ENCODE assay signal across 1 cellular context in the genomic region with DNA sequence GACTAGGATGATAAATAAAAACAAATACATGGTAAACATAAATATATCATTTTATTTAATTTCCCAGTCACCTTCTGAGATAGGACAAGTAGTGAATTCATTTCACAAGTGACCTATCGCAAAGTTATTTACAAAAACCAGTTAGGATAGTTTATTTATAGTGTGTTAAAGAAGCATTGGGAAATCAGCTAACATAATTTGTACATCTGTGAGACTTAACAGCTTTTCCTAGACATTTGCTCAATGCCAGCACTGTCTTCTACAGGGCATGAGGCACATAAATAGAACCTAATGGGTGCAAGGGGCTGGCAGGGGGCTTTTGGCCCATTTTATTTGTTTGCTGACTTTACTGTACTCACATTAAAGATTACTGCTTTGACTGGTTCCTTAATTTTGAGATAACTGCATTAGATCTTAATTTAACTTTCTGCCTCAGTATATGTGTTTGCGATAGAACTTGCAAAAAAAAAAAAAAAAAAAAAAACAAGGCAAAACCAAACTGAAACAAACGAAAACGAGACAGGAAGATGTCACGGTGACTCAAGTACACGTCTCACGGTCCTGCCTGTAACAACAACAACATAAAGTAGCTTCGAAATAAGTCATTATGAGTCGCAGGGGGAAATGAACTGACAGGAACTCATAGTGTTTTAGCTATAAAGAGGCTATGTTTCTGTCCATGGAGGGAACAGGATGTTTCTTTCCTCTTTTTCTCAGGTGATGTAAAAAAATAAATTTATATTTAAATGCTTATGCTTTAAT.
TF ChIP-seq lines count a peak whose summit lies in the region.

No MANE protein-coding gene starts in this region.

TF ChIP-seq in IMR-90, 13 proteins besides CTCF, POLR2A, EP300 and RAD21:
- TF ChIP-seq NFE2L2 (IDR thresholded peaks at IDR 0.05; ENCODE audit: low read depth, low read length) (no peak), MAZ (IDR thresholded peaks at IDR 0.05; ENCODE audit: borderline replicate concordance, low read depth, low read length) (no peak), MAFK (IDR thresholded peaks at IDR 0.05; ENCODE audit: low read depth, low read length) (no peak), BHLHE40 (IDR thresholded peaks at IDR 0.05; ENCODE audit: low read depth, low read length) (0 out of 2 replicates have a peak, but pooled peaks have one; percentile 36), MXI1 (IDR thresholded peaks at IDR 0.05; ENCODE audit: borderline replicate concordance, low read depth, low read length) (no peak), SMC3 (IDR thresholded peaks at IDR 0.05; ENCODE audit: low read depth, low read length) (no peak), FOS (IDR thresholded peaks at IDR 0.05; ENCODE audit: low read depth, low read length) (peak; percentile 10; the same call in 1 of the 2 replicates), CHD1 (IDR thresholded peaks at IDR 0.05; ENCODE audit: low read depth, low read length) (no peak), CEBPB (IDR thresholded peaks at IDR 0.05; ENCODE audit: low read depth, low read length) (peak; percentile 63), RCOR1 (IDR thresholded peaks at IDR 0.05; ENCODE audit: insufficient replicate concordance, low read length) (no peak), RFX5 (IDR thresholded peaks at IDR 0.05; ENCODE audit: low read depth, low read length) (no peak)
- TF ChIP-seq, protein P1, sequence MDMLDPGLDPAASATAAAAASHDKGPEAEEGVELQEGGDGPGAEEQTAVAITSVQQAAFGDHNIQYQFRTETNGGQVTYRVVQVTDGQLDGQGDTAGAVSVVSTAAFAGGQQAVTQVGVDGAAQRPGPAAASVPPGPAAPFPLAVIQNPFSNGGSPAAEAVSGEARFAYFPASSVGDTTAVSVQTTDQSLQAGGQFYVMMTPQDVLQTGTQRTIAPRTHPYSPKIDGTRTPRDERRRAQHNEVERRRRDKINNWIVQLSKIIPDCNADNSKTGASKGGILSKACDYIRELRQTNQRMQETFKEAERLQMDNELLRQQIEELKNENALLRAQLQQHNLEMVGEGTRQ (IDR thresholded peaks at IDR 0.05; ENCODE audit: low read depth, low read length): no peak
- TF ChIP-seq, protein P2, sequence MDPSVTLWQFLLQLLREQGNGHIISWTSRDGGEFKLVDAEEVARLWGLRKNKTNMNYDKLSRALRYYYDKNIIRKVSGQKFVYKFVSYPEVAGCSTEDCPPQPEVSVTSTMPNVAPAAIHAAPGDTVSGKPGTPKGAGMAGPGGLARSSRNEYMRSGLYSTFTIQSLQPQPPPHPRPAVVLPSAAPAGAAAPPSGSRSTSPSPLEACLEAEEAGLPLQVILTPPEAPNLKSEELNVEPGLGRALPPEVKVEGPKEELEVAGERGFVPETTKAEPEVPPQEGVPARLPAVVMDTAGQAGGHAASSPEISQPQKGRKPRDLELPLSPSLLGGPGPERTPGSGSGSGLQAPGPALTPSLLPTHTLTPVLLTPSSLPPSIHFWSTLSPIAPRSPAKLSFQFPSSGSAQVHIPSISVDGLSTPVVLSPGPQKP (IDR thresholded peaks at IDR 0.05; ENCODE audit: borderline replicate concordance, low read depth, low read length): no peak
TF ChIP-seq in IMR-90: peak in this region for 3.
